ENCODE assay signal across 8 cellular contexts in genomic region chr3:114308830-114309229, GRCh38. TPM values are rescaled to one million over a fixed set of nuclear protein-coding genes. Genes with fewer than 3 reads are reported as not detected.
DNase-seq lines count a peak whose midpoint lies in the region; ATAC-seq, FAIRE-seq and TF ChIP-seq lines count a peak whose summit lies in the region.

No MANE protein-coding gene starts in this region.

- peak overlapping the region; percentile 93 for H3K27ac Mint-ChIP-seq in activated T-helper 2 cell treated with anti-CD3 and anti-CD28 coated beads, Interferon-gamma antibody, Interleukin-2, Interleukin-4, amounts not matched to agents 10 μg/mL and 5 μg/mL and 100 μg/mL, durations not matched to agents 14 hours and 24 hours and 36 hours
- peak overlapping the region; percentile 90 for H3K27ac Mint-ChIP-seq in stimulated activated naive B cell treated with anti-CD40 and anti-IgM and Interleukin-4, amounts not matched to agents 10 μg/mL and 1 μg/mL and 100 μg/mL, for 72 hours

- H3K4me1 ChIP-seq in vagina = no peaks in the 10 kb centered on the region
- no peaks in the 10 kb centered on the region for H3K4me1 ChIP-seq in tibial artery

- H3K36me3 ChIP-seq in vagina (no peaks in the 10 kb centered on the region), tibial artery (no peaks in the 10 kb centered on the region)

- TF ChIP-seq POLR2A in vagina (IDR thresholded peaks at IDR 0.05) = no peak

- H3K4me1 Mint-ChIP-seq in activated T-helper 2 cell treated with anti-CD3 and anti-CD28 coated beads, Interferon-gamma antibody, Interleukin-2, Interleukin-4, amounts not matched to agents 10 μg/mL and 5 μg/mL and 100 μg/mL, durations not matched to agents 14 hours and 24 hours and 36 hours (ENCODE audit: low read depth) = peaks cover 43% of the 10 kb centered on the region
- H3K4me1 Mint-ChIP-seq in stimulated activated naive B cell treated with anti-CD40 and anti-IgM and Interleukin-4, amounts not matched to agents 10 μg/mL and 1 μg/mL and 100 μg/mL, for 72 hours = peaks cover 23 to 48% of the 10 kb centered on the region in 2 donors

- peaks cover 23% of the 10 kb centered on the region for H3K36me3 Mint-ChIP-seq in activated T-helper 2 cell treated with anti-CD3 and anti-CD28 coated beads, Interferon-gamma antibody, Interleukin-2, Interleukin-4, amounts not matched to agents 10 μg/mL and 5 μg/mL and 100 μg/mL, durations not matched to agents 14 hours and 24 hours and 36 hours (ENCODE audit: low read depth)
- peaks cover 5 to 10% of the 10 kb centered on the region in 2 donors for H3K36me3 Mint-ChIP-seq in stimulated activated naive B cell treated with anti-CD40 and anti-IgM and Interleukin-4, amounts not matched to agents 10 μg/mL and 1 μg/mL and 100 μg/mL, for 72 hours

- H3K27me3 ChIP-seq in vagina = no peaks in the 10 kb centered on the region
- H3K27me3 ChIP-seq in tibial artery = no peaks in the 10 kb centered on the region

- FAIRE-seq in urothelium cell line (lab: Jason Lieb, UNC) = no peak

- DNase-seq in activated T-helper 2 cell treated with anti-CD3 and anti-CD28 coated beads, Interferon-gamma antibody, Interleukin-2, Interleukin-4, amounts not matched to agents 10 μg/mL and 5 μg/mL and 100 μg/mL, durations not matched to agents 14 hours and 24 hours and 36 hours (ENCODE audit: low spot score) = no peak
- DNase-seq in stimulated activated naive B cell treated with anti-CD40 and anti-IgM and Interleukin-4, amounts not matched to agents 10 μg/mL and 1 μg/mL and 100 μg/mL, for 72 hours = peak; percentile 32
- DNase-seq in urothelium cell line (ENCODE audit: low spot score) = no peak
- DNase-seq in vagina (ENCODE audit: extremely low spot score in 2 of 2) = no peak
- DNase-seq in iPS-NIHi7 (ENCODE audit: extremely low spot score) = no peak
- no peak for DNase-seq in tibial artery

- H3K4me3 ChIP-seq in vagina (no peak overlapping the region), tibial artery (no peak overlapping the region)

- no peaks in the 10 kb centered on the region for H3K27me3 Mint-ChIP-seq in activated T-helper 2 cell treated with anti-CD3 and anti-CD28 coated beads, Interferon-gamma antibody, Interleukin-2, Interleukin-4, amounts not matched to agents 10 μg/mL and 5 μg/mL and 100 μg/mL, durations not matched to agents 14 hours and 24 hours and 36 hours (ENCODE audit: low read depth)
- H3K27me3 Mint-ChIP-seq in stimulated activated naive B cell treated with anti-CD40 and anti-IgM and Interleukin-4, amounts not matched to agents 10 μg/mL and 1 μg/mL and 100 μg/mL, for 72 hours = peaks cover 0 to 4% of the 10 kb centered on the region in 2 donors

- H3K9me3 Mint-ChIP-seq in activated T-helper 2 cell treated with anti-CD3 and anti-CD28 coated beads, Interferon-gamma antibody, Interleukin-2, Interleukin-4, amounts not matched to agents 10 μg/mL and 5 μg/mL and 100 μg/mL, durations not matched to agents 14 hours and 24 hours and 36 hours = no peaks in the 10 kb centered on the region
- H3K9me3 Mint-ChIP-seq in stimulated activated naive B cell treated with anti-CD40 and anti-IgM and Interleukin-4, amounts not matched to agents 10 μg/mL and 1 μg/mL and 100 μg/mL, for 72 hours = no peaks in the 10 kb centered on the region

- H3K9me3 ChIP-seq in vagina (no peaks in the 10 kb centered on the region), tibial artery (no peaks in the 10 kb centered on the region)

- H3K4me3 Mint-ChIP-seq in activated T-helper 2 cell treated with anti-CD3 and anti-CD28 coated beads, Interferon-gamma antibody, Interleukin-2, Interleukin-4, amounts not matched to agents 10 μg/mL and 5 μg/mL and 100 μg/mL, durations not matched to agents 14 hours and 24 hours and 36 hours (ENCODE audit: low read depth) = no peak overlapping the region
- H3K4me3 Mint-ChIP-seq in stimulated activated naive B cell treated with anti-CD40 and anti-IgM and Interleukin-4, amounts not matched to agents 10 μg/mL and 1 μg/mL and 100 μg/mL, for 72 hours = peak overlapping the region; percentile 0 to 54

- H3K27ac ChIP-seq in vagina = no peak overlapping the region
- no peak overlapping the region for H3K27ac ChIP-seq in tibial artery

- TF ChIP-seq CTCF in vagina (IDR thresholded peaks at IDR 0.05) = no peak
- TF ChIP-seq CTCF in tibial artery (IDR thresholded peaks at IDR 0.05) = no peak

- intact Hi-C loops in activated T-helper 2 cell treated with anti-CD3 and anti-CD28 coated beads, Interferon-gamma antibody, Interleukin-2, Interleukin-4, amounts not matched to agents 10 μg/mL and 5 μg/mL and 100 μg/mL, durations not matched to agents 14 hours and 24 hours and 36 hours (cut with micrococcal nuclease) = loop anchor here (5.0 kb wide), 1 partner anchor 33 kb away; no protein-coding TSS in a partner anchor
- intact Hi-C loops in vagina (cut with DNase I) (no loop called here), tibial artery (cut with DNase I; ENCODE audit: low total_unique reads) (no loop called here)

- ATAC-seq in GM19467 (IDR thresholded peaks at IDR 0.05; ENCODE audit: unreplicated experiment) (peak; percentile 89), HG03439 (IDR thresholded peaks at IDR 0.05; ENCODE audit: unreplicated experiment) (peak; percentile 82)
- ATAC-seq in stimulated activated naive B cell treated with anti-CD40 and anti-IgM and Interleukin-4, amounts not matched to agents 10 μg/mL and 1 μg/mL and 100 μg/mL, for 72 hours (replicated peaks) = peak; percentile 83 to 87

RNA-seq across cellular contexts. Expression of gene TIGIT, which starts 15.0 kb away (rescaled TPM):
- total RNA-seq in activated T-helper 2 cell treated with anti-CD3 and anti-CD28 coated beads, Interferon-gamma antibody, Interleukin-2, Interleukin-4, amounts not matched to agents 10 μg/mL and 5 μg/mL and 100 μg/mL, durations not matched to agents 14 hours and 24 hours and 36 hours = 6.3 and 6.7 TPM in 2 replicates
- total RNA-seq in vagina = 8.6 TPM
